1 cellular context compared by ENCODE assay signal in the genomic region with DNA sequence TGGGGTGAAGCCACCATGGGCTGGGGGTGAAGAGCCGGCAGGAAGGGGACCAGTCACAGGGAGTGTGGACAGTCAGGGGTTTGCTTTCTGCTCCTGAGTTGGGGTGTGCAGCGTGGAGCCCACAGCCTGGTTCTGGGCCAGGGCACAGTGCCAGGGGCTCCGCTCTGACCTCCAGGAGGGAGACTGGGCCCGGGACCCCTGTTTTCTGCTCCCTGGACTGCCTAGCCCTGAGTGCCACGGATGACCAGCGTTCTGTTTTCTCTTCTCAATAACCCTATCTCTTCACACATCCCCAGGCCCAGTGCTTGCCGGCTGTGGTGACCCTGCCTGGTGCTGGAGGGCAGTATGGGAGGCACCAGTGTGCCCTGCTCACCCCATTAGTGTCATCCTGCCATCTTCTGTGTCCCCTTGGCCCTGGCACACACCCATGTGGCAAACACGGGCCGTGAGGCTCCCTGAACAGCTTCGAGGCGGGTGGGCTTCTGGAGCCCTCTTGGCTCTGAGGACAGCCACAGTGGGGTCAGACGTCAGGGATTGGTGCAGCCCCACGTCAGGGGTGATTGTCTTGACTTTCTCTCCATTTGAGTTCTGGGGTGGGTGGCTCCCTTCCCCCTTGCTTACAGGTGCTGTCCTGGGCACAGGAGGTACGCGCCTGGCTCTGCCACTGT.
TF ChIP-seq lines count a peak whose summit lies in the region.

No MANE protein-coding gene starts in this region.

TF ChIP-seq in WTC11, 78 proteins besides CTCF, POLR2A, EP300 and RAD21 (continued from another document):
- no peak for TF ChIP-seq AR (CRISPR knock-in tag; IDR thresholded peaks at IDR 0.05)
TF ChIP-seq in WTC11: peak in this region for 0.
